Comparison of ENCODE assay signal across 8 cellular contexts in the genomic region with DNA sequence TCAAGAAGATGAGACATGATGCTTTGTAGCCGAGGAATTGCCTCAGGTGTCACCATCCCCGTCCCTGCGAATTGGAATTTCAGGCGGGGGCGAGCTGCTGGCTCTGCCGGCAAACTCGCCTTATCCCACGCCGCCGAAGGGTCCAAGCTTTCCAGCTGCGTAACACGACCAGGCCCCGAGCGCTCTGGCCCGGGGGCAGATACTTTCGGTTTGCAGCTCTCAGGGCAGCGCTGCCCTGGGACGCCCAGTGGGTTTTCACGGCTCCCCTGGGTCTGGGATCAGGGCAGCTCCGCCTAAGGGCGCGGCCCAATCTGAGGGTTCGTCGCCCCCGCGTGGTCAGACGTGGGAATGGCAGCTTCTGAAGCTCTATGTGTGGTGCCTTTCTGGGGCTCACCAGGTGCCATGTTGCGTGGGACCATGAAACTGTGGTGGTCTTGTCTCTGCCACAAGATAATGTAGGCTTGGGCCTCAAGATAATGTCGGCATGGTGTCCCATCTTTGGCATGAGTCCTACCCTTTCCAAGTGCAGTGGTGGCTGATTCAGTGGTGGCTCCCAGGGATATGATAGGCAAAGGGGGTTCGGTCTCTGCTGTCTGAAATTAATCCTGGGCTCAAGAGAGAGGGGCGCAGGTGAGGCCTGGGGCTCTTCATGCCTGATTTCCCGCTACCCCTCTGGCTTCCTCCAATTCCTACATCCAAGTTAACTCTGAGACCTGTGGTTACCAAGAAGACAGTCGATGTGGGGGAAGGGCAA. TPM values are rescaled to one million over a fixed set of nuclear protein-coding genes. Genes with fewer than 3 reads are reported as not detected.
DNase-seq lines count a peak whose midpoint lies in the region; ATAC-seq and TF ChIP-seq lines count a peak whose summit lies in the region.

No MANE protein-coding gene starts in this region.

- H3K9ac ChIP-seq in mammary epithelial cell (ENCODE audit: insufficient read depth, low read length) (peak overlapping the region; percentile 51), smooth muscle cell (ENCODE audit: low read depth) (peak overlapping the region; percentile 58)

- H3K27me3 Mint-ChIP-seq in immature natural killer cell (ENCODE audit: low read depth in 3 of 3), result peaks cover 0 to under 1% (median 0%) of the 10 kb centered on the region in 3 donors

- H3K4me2 ChIP-seq in mammary epithelial cell (ENCODE audit: insufficient read depth, low read depth, low read length) (peak overlapping the region; percentile 86), smooth muscle cell (peak overlapping the region; percentile 88)

- H3K36me3 ChIP-seq in mammary epithelial cell (ENCODE audit: insufficient read depth, low read length) (no peaks in the 10 kb centered on the region), smooth muscle cell (ENCODE audit: low read depth) (no peaks in the 10 kb centered on the region)

- peak; percentile 67 for ATAC-seq in HG02938 (IDR thresholded peaks at IDR 0.05; ENCODE audit: unreplicated experiment)
- ATAC-seq in HG02884 (IDR thresholded peaks at IDR 0.05; ENCODE audit: unreplicated experiment), result no peak

- peak overlapping the region; percentile 86 to 90 (median 89) for H3K4me3 Mint-ChIP-seq in immature natural killer cell

- H3K4me3 ChIP-seq in WI38 (ENCODE audit: low read depth, low read length), result peak overlapping the region; percentile 48
- H3K4me3 ChIP-seq in mammary epithelial cell (replicated peaks in 1 of 3; ENCODE audit: insufficient read depth in 1 of 3, low read depth in 2 of 3, low read length in 3 of 3), result peak overlapping the region; percentile 62 to 80 (median 72)
- peak overlapping the region; percentile 76 for H3K4me3 ChIP-seq in smooth muscle cell

- H2AFZ ChIP-seq in mammary epithelial cell (ENCODE audit: low read depth, low read length) (peak overlapping the region; percentile 93), smooth muscle cell (ENCODE audit: low read depth) (peak overlapping the region; percentile 67)

- H3K9me3 ChIP-seq in mammary epithelial cell (replicated peaks; ENCODE audit: insufficient read depth, low read length), result no peaks in the 10 kb centered on the region
- H3K9me3 ChIP-seq in smooth muscle cell (replicated peaks; ENCODE audit: low read depth), result no peaks in the 10 kb centered on the region

- no peaks in the 10 kb centered on the region for H4K20me1 ChIP-seq in mammary epithelial cell (ENCODE audit: insufficient read depth, low read length)
- no peaks in the 10 kb centered on the region for H4K20me1 ChIP-seq in smooth muscle cell (ENCODE audit: low read depth)

- H3K27ac ChIP-seq in mammary epithelial cell (ENCODE audit: insufficient read depth, low read depth, low read length) (no peak overlapping the region), smooth muscle cell (ENCODE audit: low read depth) (no peak overlapping the region)

- in situ Hi-C loops in mammary epithelial cell (cut with MboI; ENCODE audit: low sequenced_read_pairs in 2 of 2), result loop anchor here (5.0 kb wide), 2 partner anchors 65 to 115 kb away; no protein-coding TSS in a partner anchor

- H3K27me3 ChIP-seq in mammary epithelial cell (ENCODE audit: insufficient read depth, low read length) (no peaks in the 10 kb centered on the region), smooth muscle cell (ENCODE audit: low read depth) (no peaks in the 10 kb centered on the region)

- DNase-seq in NCI-H2081 treated with DMSO at 0.1 percent for 48 hours (lab: John Stamatoyannopoulos, UW) (peak; percentile 8), mammary epithelial cell (peak; percentile 70), immature natural killer cell (peak; percentile 84 to 86 (median 85)), smooth muscle cell (lab: John Stamatoyannopoulos, UW; ENCODE audit: unreplicated experiment) (peak; percentile 71)

- CTCF ChIA-PET in mammary epithelial cell (lab: Charles Lee; ENCODE audit: low non-redundant PET), result interaction anchor here (0.6 to 1.8 kb wide), 8 partner anchors 13 to 125 kb away, joined by 3 to 17 read pairs (median 4); no protein-coding TSS in a partner anchor

- WGBS in mammary epithelial cell (ENCODE audit: low coverage, missing lambda C conversion rate), result 8% methylated on average over 27 of the region's 33 CpGs
- WGBS in smooth muscle cell (ENCODE audit: low lambda C conversion rate), result 13% methylated on average over 33 of the region's 33 CpGs

- TF ChIP-seq CTCF in GM12872 (IDR thresholded peaks at IDR 0.05; ENCODE audit: insufficient read depth, low read depth, low read length) (peak; percentile 96), WI38 (IDR thresholded peaks at IDR 0.05; ENCODE audit: low read depth, low read length) (peak; percentile 92), mammary epithelial cell (conservative IDR thresholded peaks at IDR 0.05 in 1 of 2, IDR thresholded peaks at IDR 0.05 in 1 of 2; ENCODE audit: extremely low read depth in 1 of 2, insufficient read depth in 1 of 2, low read depth in 1 of 2, low read length in 2 of 2) (peak; percentile 88 to 98), smooth muscle cell (IDR thresholded peaks at IDR 0.05; ENCODE audit: borderline replicate concordance, insufficient read depth, poor library complexity, severe bottlenecking) (peak; percentile 92)

- dilution Hi-C loops in mammary epithelial cell (cut with HindIII; ENCODE audit: low sequenced_read_pairs), result loop anchor here (5.0 to 10.0 kb wide), 2 partner anchors 62 to 120 kb away; a partner anchor contains a TSS

- H3F3A ChIP-seq in smooth muscle cell (ENCODE audit: low read depth), result no peaks in the 10 kb centered on the region

- H3K27ac Mint-ChIP-seq in immature natural killer cell, result peak overlapping the region; percentile 86 to 92 (median 89)

- H3K4me1 ChIP-seq in mammary epithelial cell (ENCODE audit: insufficient read depth, low read length) (no peaks in the 10 kb centered on the region), smooth muscle cell (ENCODE audit: low read depth) (peaks cover 2% of the 10 kb centered on the region)

- H3K36me3 Mint-ChIP-seq in immature natural killer cell, result peaks cover 0 to 4% (median 0%) of the 10 kb centered on the region in 3 donors

- peaks cover 30 to 42% of the 10 kb centered on the region in 2 donors for H3K4me1 Mint-ChIP-seq in immature natural killer cell

- intact Hi-C loops in mammary epithelial cell (cut with micrococcal nuclease), result loop anchor here (1.0 kb wide), 5 partner anchors 63 to 334 kb away; a partner anchor contains a TSS

- BruUV-seq in mammary epithelial cell (replicated peaks; lab: Mats Ljungman, UMichigan), result no TSS peak

- H3K79me2 ChIP-seq in mammary epithelial cell (ENCODE audit: insufficient read depth, low read length) (no peaks in the 10 kb centered on the region), smooth muscle cell (ENCODE audit: low read depth) (no peaks in the 10 kb centered on the region)

- H3K9me3 Mint-ChIP-seq in immature natural killer cell, result no peaks in the 10 kb centered on the region

RNA-seq across cellular contexts. Expression of a gene that starts 21.0 kb away (rescaled TPM):
- total RNA-seq in mammary epithelial cell (10 to 100 TPM; 31.0 to 69.2 TPM), smooth muscle cell (90.7 and 99.5 TPM in 2 replicates)
- polyA plus RNA-seq in mammary epithelial cell (41.8 TPM), immature natural killer cell (100 to 1,000 TPM; 105 to 190 (median 164) TPM), smooth muscle cell (169 and 206 TPM in 2 replicates)
- 100 TPM for polyA minus RNA-seq in mammary epithelial cell

RNA-seq across cellular contexts. Expression of a gene that starts 28.8 kb away (rescaled TPM):
- total RNA-seq in mammary epithelial cell (10 to 100 TPM in 1 of 2 donors, 1 to 10 TPM in 1; 8.3 to 13.8 TPM), smooth muscle cell (5.9 and 6.4 TPM in 2 replicates)
- polyA plus RNA-seq in mammary epithelial cell (44.5 TPM), immature natural killer cell (10 to 100 TPM; 11.0 to 24.5 (median 18.0) TPM), smooth muscle cell (2.9 and 11.0 TPM in 2 replicates)
- polyA minus RNA-seq in mammary epithelial cell, result 31.4 TPM

RNA-seq across cellular contexts. Expression of a gene that starts 32.6 kb away (rescaled TPM):
- total RNA-seq in mammary epithelial cell (1 to 10 TPM; 1.5 to 4.7 TPM), smooth muscle cell (3.0 and 5.7 TPM in 2 replicates)
- polyA plus RNA-seq in mammary epithelial cell (13.6 TPM), immature natural killer cell (not detected), smooth muscle cell (9.5 and 42.9 TPM in 2 replicates)
- polyA minus RNA-seq in mammary epithelial cell, result 30.0 TPM

RNA-seq across cellular contexts. Expression of a gene that starts 58.8 kb away (rescaled TPM):
- total RNA-seq in mammary epithelial cell (not detected), smooth muscle cell (not detected in 2 replicates)
- polyA plus RNA-seq in mammary epithelial cell (not detected), immature natural killer cell (under 1 TPM in 2 of 3 donors, not detected in 1; 0.09 to 0.22 TPM), smooth muscle cell (0.06 TPM in 1 of 2 replicates, not detected in the other)
- polyA minus RNA-seq in mammary epithelial cell, result not detected

Comparison
In these comparisons a context has a peak if more than half of its experiments do, and no peak if none do; other contexts are left out.
1. DNase-seq: peak in every context shown above with its lines; median percentile 85 in immature natural killer cell; 71 in smooth muscle cell; 70 in mammary epithelial cell; 8 in NCI-H2081 treated with DMSO at 0.1 percent for 48 hours.
2. RNA of a gene that starts 32.6 kb away (polyA plus RNA-seq): 13.6 TPM in mammary epithelial cell (single experiment) and 9.5 to 42.9 TPM in smooth muscle cell; not detected in immature natural killer cell; every median in the first group is over 10 times any median in the second.
3. Peak in every context shown above with its lines, with median percentiles within 50 percentile points of each other: CTCF ChIP-seq and H3K4me3 ChIP-seq.